In the genomic region with DNA sequence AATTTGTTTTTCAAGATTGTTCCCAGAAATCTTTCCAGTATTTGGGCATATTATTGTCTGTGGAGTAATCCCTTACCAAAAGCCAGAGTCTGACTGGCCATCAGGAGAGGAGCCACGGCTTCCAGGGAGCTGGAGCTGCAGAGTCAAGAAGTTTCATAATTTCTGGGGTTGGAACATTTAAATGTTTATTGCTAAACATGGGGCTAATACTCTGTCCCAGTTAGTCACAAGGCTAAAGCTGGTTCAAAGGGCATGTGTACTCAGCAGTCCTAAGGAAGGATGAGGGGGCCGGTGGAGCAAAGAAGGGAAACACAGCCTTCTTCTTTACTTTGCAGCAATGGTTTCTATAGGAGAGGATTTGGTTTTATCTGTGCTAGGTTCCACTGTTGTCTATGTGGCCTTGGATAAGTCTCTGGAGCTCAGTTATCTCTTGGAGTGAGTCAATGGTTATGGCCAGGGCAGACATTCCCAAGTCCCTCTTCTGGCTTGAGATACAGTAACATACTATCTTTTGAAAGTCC, we compare ENCODE assay signal across 8 cellular contexts. TPM values are rescaled to one million over a fixed set of nuclear protein-coding genes. Genes with fewer than 3 reads are reported as not detected.
DNase-seq lines count a peak whose midpoint lies in the region; ATAC-seq, FAIRE-seq and TF ChIP-seq lines count a peak whose summit lies in the region.

No MANE protein-coding gene starts in this region.

- peak overlapping the region; percentile 90 for H3K27ac Mint-ChIP-seq in CD4-positive, alpha-beta T cell
- peak overlapping the region; percentile 93 to 94 for H3K27ac Mint-ChIP-seq in effector memory CD8-positive, alpha-beta T cell
- H3K27ac Mint-ChIP-seq in natural killer cell: peak overlapping the region; percentile 91 to 95

- peak overlapping the region; percentile 49 for H3K27ac ChIP-seq in CD4-positive, alpha-beta T cell (ENCODE audit: low read depth, low read length)

- H3K27me3 ChIP-seq in CD4-positive, alpha-beta T cell (ENCODE audit: control insufficient read depth, insufficient read depth, low read length): no peaks in the 10 kb centered on the region

- no peak for TF ChIP-seq CTCF in CD4-positive, alpha-beta T cell (IDR thresholded peaks at IDR 0.05)
- no peak for TF ChIP-seq CTCF in natural killer cell (IDR thresholded peaks at IDR 0.05)

- CTCF ChIA-PET in CD4-positive, alpha-beta T cell (lab: Charles Lee): interaction anchor here (1.2 to 2.9 kb wide), 3 partner anchors 32 to 209 kb away, joined by 4 to 9 read pairs (median 7); no protein-coding TSS in a partner anchor

- DNase-seq in CD4-positive, alpha-beta T cell: no peak
- DNase-seq in M059J (ENCODE audit: low read depth) (peak; percentile 12), natural killer cell (no peak), NCI-H748 (lab: John Stamatoyannopoulos, UW; ENCODE audit: unreplicated experiment) (no peak), NCI-H748 treated with DMSO at 0.1 percent for 48 hours (lab: John Stamatoyannopoulos, UW) (no peak), HTR-8/SVneo (ENCODE audit: insufficient read length, low spot score) (no peak)
- no peak for DNase-seq in effector memory CD8-positive, alpha-beta T cell
- no peak for DNase-seq in stimulated activated CD4-positive, alpha-beta T cell treated with anti-CD3 and anti-CD28 coated beads, Interleukin-4, amount 100 ng/mL, for 4 hours

- POLR2A ChIA-PET in CD4-positive, alpha-beta T cell (lab: Charles Lee): interaction anchor here (0.7 to 15.0 kb wide), 4 partner anchors 9 to 32 kb away, joined by 4 to 756 read pairs (median 11); a partner anchor contains a TSS

- intact Hi-C loops in CD4-positive, alpha-beta T cell (cut with DNase I, micrococcal nuclease): no loop called here
- intact Hi-C loops in natural killer cell (cut with micrococcal nuclease): loop anchor here (1.0 to 5.0 kb wide), 2 partner anchors 9 to 36 kb away; a partner anchor contains a TSS

- H3K4me3 Mint-ChIP-seq in CD4-positive, alpha-beta T cell: peak overlapping the region; percentile 55
- H3K4me3 Mint-ChIP-seq in effector memory CD8-positive, alpha-beta T cell: peak overlapping the region in 1 of 2 donors; percentile 40
- H3K4me3 Mint-ChIP-seq in natural killer cell: no peak overlapping the region

- no peaks in the 10 kb centered on the region for H3K9me3 Mint-ChIP-seq in CD4-positive, alpha-beta T cell
- H3K9me3 Mint-ChIP-seq in effector memory CD8-positive, alpha-beta T cell: no peaks in the 10 kb centered on the region
- H3K9me3 Mint-ChIP-seq in natural killer cell: no peaks in the 10 kb centered on the region

- peaks cover 100% of the 10 kb centered on the region for H3K4me1 Mint-ChIP-seq in CD4-positive, alpha-beta T cell (ENCODE audit: low read depth)
- peaks cover 76 to 95% of the 10 kb centered on the region in 2 donors for H3K4me1 Mint-ChIP-seq in effector memory CD8-positive, alpha-beta T cell (ENCODE audit: low read depth in 2 of 2)
- H3K4me1 Mint-ChIP-seq in natural killer cell: peaks cover 95 to 100% of the 10 kb centered on the region in 2 donors

- no peaks in the 10 kb centered on the region for H3K27me3 Mint-ChIP-seq in CD4-positive, alpha-beta T cell
- H3K27me3 Mint-ChIP-seq in effector memory CD8-positive, alpha-beta T cell: no peaks in the 10 kb centered on the region
- no peaks in the 10 kb centered on the region for H3K27me3 Mint-ChIP-seq in natural killer cell (ENCODE audit: low read depth in 2 of 2)

- H3K9me3 ChIP-seq in CD4-positive, alpha-beta T cell (ENCODE audit: control insufficient read depth, low read length): no peaks in the 10 kb centered on the region

- no peak for FAIRE-seq in HTR-8/SVneo (lab: Jason Lieb, UNC)

- peaks cover 100% of the 10 kb centered on the region for H3K36me3 Mint-ChIP-seq in CD4-positive, alpha-beta T cell (ENCODE audit: low read depth)
- peaks cover 95% of the 10 kb centered on the region for H3K36me3 Mint-ChIP-seq in effector memory CD8-positive, alpha-beta T cell (ENCODE audit: insufficient read depth)
- peaks cover 42% of the 10 kb centered on the region for H3K36me3 Mint-ChIP-seq in natural killer cell

- ATAC-seq in CD4-positive, alpha-beta T cell (ENCODE audit: poor library complexity): no peak
- ATAC-seq in effector memory CD8-positive, alpha-beta T cell (replicated peaks): no peak
- ATAC-seq in natural killer cell: no peak

RNA-seq across cellular contexts. Expression of a gene that starts 9.5 kb away (rescaled TPM):
- 10 to 100 TPM; 60.7 to 62.0 TPM for total RNA-seq in CD4-positive, alpha-beta T cell
- 4.3 and 10.2 TPM in 2 replicates for total RNA-seq in M059J (2014; rRNA removed; shearing (Covaris generic))
- total RNA-seq in natural killer cell: 100 to 1,000 TPM; 203 to 297 (median 203) TPM

RNA-seq across cellular contexts. Expression of a gene that starts 36.5 kb away (rescaled TPM):
- 10 to 100 TPM; 13.9 to 15.7 TPM for total RNA-seq in CD4-positive, alpha-beta T cell
- total RNA-seq in M059J (2014; rRNA removed; shearing (Covaris generic)): 0.15 and 0.37 TPM in 2 replicates
- 10 to 100 TPM; 13.5 to 21.1 (median 17.0) TPM for total RNA-seq in natural killer cell

RNA-seq across cellular contexts. Expression of a gene that starts 51.0 kb away (rescaled TPM):
- total RNA-seq in CD4-positive, alpha-beta T cell: 10 to 100 TPM; 25.0 to 27.2 TPM
- total RNA-seq in M059J (2014; rRNA removed; shearing (Covaris generic)): 37.7 and 49.1 TPM in 2 replicates
- total RNA-seq in natural killer cell: 10 to 100 TPM; 35.4 to 49.5 (median 40.9) TPM

RNA-seq across cellular contexts. Expression of a gene that starts 51.1 kb away (rescaled TPM):
- 10 to 100 TPM; 35.7 to 38.7 TPM for total RNA-seq in CD4-positive, alpha-beta T cell
- 39.2 and 53.8 TPM in 2 replicates for total RNA-seq in M059J (2014; rRNA removed; shearing (Covaris generic))
- 10 to 100 TPM; 35.8 to 40.8 (median 36.4) TPM for total RNA-seq in natural killer cell

Comparison
In these comparisons a context has a peak if more than half of its experiments do, and no peak if none do; other contexts are left out.
1. RNA of a gene that starts 36.5 kb away (total RNA-seq): 13.5 to 21.1 TPM in natural killer cell and 13.9 to 15.7 TPM in CD4-positive, alpha-beta T cell; 0.15 to 0.37 TPM in M059J; every median in the first group is over 10 times any median in the second.
2. Peak in every context shown above with its lines, with median percentiles within 50 percentile points of each other: H3K27ac Mint-ChIP-seq.